ENCODE assay signal across 8 cellular contexts in genomic region chr11:6473481-6474422, GRCh38. TPM values are rescaled to one million over a fixed set of nuclear protein-coding genes. Genes with fewer than 3 reads are reported as not detected.
DNase-seq lines count a peak whose midpoint lies in the region; ATAC-seq and TF ChIP-seq lines count a peak whose summit lies in the region.

Gene TRIM3 (minus strand): TSS chr11:6473941. CDS start chr11:6465695, 8,246 bp downstream.

- H3K27ac ChIP-seq in coronary artery = peak within 1 kb of the TSS; percentile 79 to 98

- no peak for TF ChIP-seq CTCF in coronary artery (IDR thresholded peaks at IDR 0.05)

- H3K9me3 Mint-ChIP-seq in activated CD4-positive, alpha-beta T cell treated with anti-CD3 and anti-CD28 coated beads, Interleukin-2, amount 10 ng/mL, durations not matched to agents 24 days and 14 days = no peaks in the 10 kb centered on the region

- DNase-seq in 8988T (peak; percentile 99), NCI-H345 treated with DMSO at 0.1 percent for 48 hours (lab: John Stamatoyannopoulos, UW; ENCODE audit: unreplicated experiment) (peak; percentile 47), coronary artery (ENCODE audit: low spot score) (peak; percentile 96), left lobe of liver (ENCODE audit: low spot score) (peak; percentile 94)
- peak; percentile 88 for DNase-seq in activated CD4-positive, alpha-beta T cell treated with anti-CD3 and anti-CD28 coated beads, Interleukin-2, amount 10 ng/mL, durations not matched to agents 24 days and 14 days
- DNase-seq in stimulated activated CD4-positive, alpha-beta T cell treated with anti-CD3 and anti-CD28 coated beads, Interleukin-2, amount 100 ng/mL, for 24 hours = peak; percentile 67 to 76

- peak within 1 kb of the TSS; percentile 87 for H3K4me3 Mint-ChIP-seq in activated CD4-positive, alpha-beta T cell treated with anti-CD3 and anti-CD28 coated beads, Interleukin-2, amount 10 ng/mL, durations not matched to agents 24 days and 14 days

- H3K4me1 Mint-ChIP-seq in activated CD4-positive, alpha-beta T cell treated with anti-CD3 and anti-CD28 coated beads, Interleukin-2, amount 10 ng/mL, durations not matched to agents 24 days and 14 days = peaks cover 16% of the 10 kb centered on the region

- peak within 1 kb of the TSS; percentile 73 for H3K27ac Mint-ChIP-seq in activated CD4-positive, alpha-beta T cell treated with anti-CD3 and anti-CD28 coated beads, Interleukin-2, amount 10 ng/mL, durations not matched to agents 24 days and 14 days

- ATAC-seq in HG03135 (IDR thresholded peaks at IDR 0.05; ENCODE audit: unreplicated experiment) = peak; percentile 56
- ATAC-seq in left lobe of liver = peak; percentile 93

- H3K27me3 Mint-ChIP-seq in activated CD4-positive, alpha-beta T cell treated with anti-CD3 and anti-CD28 coated beads, Interleukin-2, amount 10 ng/mL, durations not matched to agents 24 days and 14 days = peaks cover 6% of the 10 kb centered on the region

- H3K4me3 ChIP-seq in coronary artery = peak within 1 kb of the TSS; percentile 99

- H3K36me3 Mint-ChIP-seq in activated CD4-positive, alpha-beta T cell treated with anti-CD3 and anti-CD28 coated beads, Interleukin-2, amount 10 ng/mL, durations not matched to agents 24 days and 14 days (ENCODE audit: low read depth) = peaks cover 12% of the 10 kb centered on the region

- TF ChIP-seq POLR2A in GM18526 (IDR thresholded peaks at IDR 0.05; ENCODE audit: extremely low read depth, insufficient read length) = peak; percentile 41

- intact Hi-C loops in activated CD4-positive, alpha-beta T cell treated with anti-CD3 and anti-CD28 coated beads, Interleukin-2, amount 10 ng/mL, durations not matched to agents 24 days and 14 days (cut with micrococcal nuclease) = no loop called here

RNA-seq across cellular contexts. Expression of gene TRIM3, which starts in this region (rescaled TPM):
- total RNA-seq in activated CD4-positive, alpha-beta T cell treated with anti-CD3 and anti-CD28 coated beads, Interleukin-2, amount 10 ng/mL, durations not matched to agents 24 days and 14 days = 3.4 and 4.1 TPM in 2 replicates
- 7.8 TPM for total RNA-seq in left lobe of liver

Comparison
In these comparisons a context has a peak if more than half of its experiments do, and no peak if none do; other contexts are left out.
1. Peak in every context shown above with its lines: DNase-seq, ATAC-seq, H3K4me3 ChIP-seq and H3K27ac ChIP-seq.
2. DNase-seq: peak in every context shown above with its lines; median percentile 99 in 8988T; 96 in coronary artery; 94 in left lobe of liver; 88 in activated CD4-positive, alpha-beta T cell treated with anti-CD3 and anti-CD28 coated beads, Interleukin-2, amount 10 ng/mL, durations not matched to agents 24 days and 14 days; 72 in stimulated activated CD4-positive, alpha-beta T cell treated with anti-CD3 and anti-CD28 coated beads, Interleukin-2, amount 100 ng/mL, for 24 hours; 47 in NCI-H345 treated with DMSO at 0.1 percent for 48 hours.